ENCODE assay signal across 1 cellular context in the genomic region with DNA sequence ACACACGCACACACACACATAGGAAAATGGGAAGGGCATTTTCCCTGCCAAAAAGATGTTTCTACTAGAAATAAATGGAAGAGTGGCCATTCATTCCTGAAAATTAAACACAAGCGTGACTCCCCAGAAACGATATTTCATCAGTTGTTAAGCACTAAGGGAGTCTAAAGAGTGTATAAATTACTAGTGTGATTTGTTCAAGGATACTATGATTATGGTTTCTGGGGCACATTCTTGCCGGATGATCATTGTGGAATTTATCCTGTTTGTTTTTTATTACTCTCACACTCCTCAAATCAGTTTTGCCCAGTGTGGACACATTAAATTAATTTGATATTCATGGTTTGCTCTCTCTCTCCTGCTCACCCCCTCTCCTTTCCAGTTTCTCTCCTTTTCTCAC.
TF ChIP-seq lines count a peak whose summit lies in the region.

No MANE protein-coding gene starts in this region.

TF ChIP-seq in IMR-90, 13 proteins besides CTCF, POLR2A, EP300 and RAD21 (continued from another document):
- no peak for TF ChIP-seq BHLHE40 (IDR thresholded peaks at IDR 0.05; ENCODE audit: low read depth, low read length)
- TF ChIP-seq, protein P1, sequence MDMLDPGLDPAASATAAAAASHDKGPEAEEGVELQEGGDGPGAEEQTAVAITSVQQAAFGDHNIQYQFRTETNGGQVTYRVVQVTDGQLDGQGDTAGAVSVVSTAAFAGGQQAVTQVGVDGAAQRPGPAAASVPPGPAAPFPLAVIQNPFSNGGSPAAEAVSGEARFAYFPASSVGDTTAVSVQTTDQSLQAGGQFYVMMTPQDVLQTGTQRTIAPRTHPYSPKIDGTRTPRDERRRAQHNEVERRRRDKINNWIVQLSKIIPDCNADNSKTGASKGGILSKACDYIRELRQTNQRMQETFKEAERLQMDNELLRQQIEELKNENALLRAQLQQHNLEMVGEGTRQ (IDR thresholded peaks at IDR 0.05; ENCODE audit: low read depth, low read length): no peak
- TF ChIP-seq, protein P2, sequence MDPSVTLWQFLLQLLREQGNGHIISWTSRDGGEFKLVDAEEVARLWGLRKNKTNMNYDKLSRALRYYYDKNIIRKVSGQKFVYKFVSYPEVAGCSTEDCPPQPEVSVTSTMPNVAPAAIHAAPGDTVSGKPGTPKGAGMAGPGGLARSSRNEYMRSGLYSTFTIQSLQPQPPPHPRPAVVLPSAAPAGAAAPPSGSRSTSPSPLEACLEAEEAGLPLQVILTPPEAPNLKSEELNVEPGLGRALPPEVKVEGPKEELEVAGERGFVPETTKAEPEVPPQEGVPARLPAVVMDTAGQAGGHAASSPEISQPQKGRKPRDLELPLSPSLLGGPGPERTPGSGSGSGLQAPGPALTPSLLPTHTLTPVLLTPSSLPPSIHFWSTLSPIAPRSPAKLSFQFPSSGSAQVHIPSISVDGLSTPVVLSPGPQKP (IDR thresholded peaks at IDR 0.05; ENCODE audit: borderline replicate concordance, low read depth, low read length): no peak
